Comparison of ENCODE assay signal across 36 cellular contexts in the genomic region with DNA sequence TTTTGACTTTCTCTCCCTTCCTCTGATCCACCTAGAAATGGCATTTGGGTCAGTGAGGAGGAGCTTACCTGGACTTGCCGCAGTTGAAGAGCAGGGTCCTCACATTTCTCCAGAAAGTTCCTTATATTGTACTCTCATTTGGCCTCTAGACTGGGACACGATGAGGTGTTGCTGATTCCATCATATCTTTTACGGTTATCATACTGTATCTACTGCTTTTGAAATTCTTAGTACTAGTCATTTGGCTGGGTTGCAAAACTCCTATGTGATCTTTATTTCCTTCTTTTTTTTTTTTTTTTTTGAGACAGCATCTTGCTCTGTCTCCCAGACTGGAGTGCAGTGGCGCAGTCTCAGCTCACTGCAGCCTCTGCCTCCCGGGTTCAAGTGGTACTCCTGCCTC. TPM values are rescaled to one million over a fixed set of nuclear protein-coding genes. Genes with fewer than 3 reads are reported as not detected.
"Had no signal": no experiment of that assay in that cellular context is flagged by ENCODE, and none has a peak within 500 bp of the region (broad histone marks: within the 10 kb centered on the region; RNA-seq: fewer than 3 reads in every experiment).

No MANE protein-coding gene starts in this region.

- H3K27me3 ChIP-seq: adrenal gland, ascending aorta, cardiac muscle cell, colonic mucosa, dorsolateral prefrontal cortex, gastroesophageal sphincter, hepatocyte, right lobe of liver, upper lobe of left lung, vagina had no signal

- H3K9me3 Mint-ChIP-seq: activated CD4-positive, alpha-beta memory T cell treated with anti-CD3 and anti-CD28 coated beads for 36 hours; activated CD4-positive, alpha-beta T cell treated with anti-CD3 and anti-CD28 coated beads, Interleukin-2, amount 10 ng/mL, durations not matched to agents 24 days and 14 days; activated naive CD4-positive, alpha-beta T cell treated with anti-CD3 and anti-CD28 coated beads for 36 hours; activated naive CD8-positive, alpha-beta T cell treated with anti-CD3 and anti-CD28 coated beads for 36 hours; activated T-helper 1 cell treated with anti-CD3 and anti-CD28 coated beads, Interleukin-12 subunit alpha, Interleukin-12 subunit beta, Interleukin-2, Interleukin-4 antibody, amounts not matched to agents 30 ng/mL and 10 ng/mL and 1 ng/mL, durations not matched to agents 14 hours and 24 hours and 36 hours; brain; nephron had no signal

- H3K4me2 ChIP-seq: hepatocyte had no signal

- H3K79me2 ChIP-seq: hepatocyte had no signal

- H3K27me3 Mint-ChIP-seq: activated CD4-positive, alpha-beta memory T cell treated with anti-CD3 and anti-CD28 coated beads for 36 hours; activated CD4-positive, alpha-beta T cell treated with anti-CD3 and anti-CD28 coated beads, Interleukin-2, amount 10 ng/mL, durations not matched to agents 24 days and 14 days; activated naive CD8-positive, alpha-beta T cell treated with anti-CD3 and anti-CD28 coated beads for 36 hours had no signal

- H3K9me3 ChIP-seq: adrenal gland, ascending aorta, colonic mucosa, gastroesophageal sphincter, left ventricle myocardium inferior, mucosa of descending colon, neutrophil, right lobe of liver, thoracic aorta, upper lobe of left lung, vagina had no signal

- H3K27ac Mint-ChIP-seq: activated CD4-positive, alpha-beta memory T cell treated with anti-CD3 and anti-CD28 coated beads for 36 hours; activated CD4-positive, alpha-beta T cell treated with anti-CD3 and anti-CD28 coated beads, Interleukin-2, amount 10 ng/mL, durations not matched to agents 24 days and 14 days; activated naive CD4-positive, alpha-beta T cell treated with anti-CD3 and anti-CD28 coated beads for 36 hours; activated naive CD8-positive, alpha-beta T cell treated with anti-CD3 and anti-CD28 coated beads for 36 hours; activated T-helper 1 cell treated with anti-CD3 and anti-CD28 coated beads, Interleukin-12 subunit alpha, Interleukin-12 subunit beta, Interleukin-2, Interleukin-4 antibody, amounts not matched to agents 30 ng/mL and 10 ng/mL and 1 ng/mL, durations not matched to agents 14 hours and 24 hours and 36 hours; nephron had no signal

- H3K4me1 ChIP-seq: adrenal gland, ascending aorta, colonic mucosa, right lobe of liver, upper lobe of left lung, vagina had no signal

- DNase-seq: activated CD4-positive, alpha-beta memory T cell treated with anti-CD3 and anti-CD28 coated beads for 36 hours; activated CD4-positive, alpha-beta T cell treated with anti-CD3 and anti-CD28 coated beads, Interleukin-2, amount 10 ng/mL, durations not matched to agents 24 days and 14 days; activated CD4-positive, CD25-positive, alpha-beta regulatory T cell treated with anti-CD3 and anti-CD28 coated beads, Interleukin-2, amount 50 U/mL, for 72 hours; activated CD8-positive, alpha-beta memory T cell treated with anti-CD3 and anti-CD28 coated beads, Interleukin-2, amount 50 U/mL, for 4 hours; activated effector memory CD4-positive, alpha-beta T cell treated with anti-CD3 and anti-CD28 coated beads, Interleukin-2, amount 50 U/mL, for 16 hours; activated naive CD4-positive, alpha-beta T cell treated with anti-CD3 and anti-CD28 coated beads for 36 hours; activated naive CD8-positive, alpha-beta T cell treated with anti-CD3 and anti-CD28 coated beads for 36 hours; activated T-cell treated with anti-CD3 and anti-CD28 coated beads, Interleukin-2, amount 50 U/mL, for 1 hour; adrenal gland; cerebellar nuclear complex; colonic mucosa; dorsolateral prefrontal cortex; effector memory CD4-positive, alpha-beta T cell; islet precursor cell; left ventricle myocardium inferior; mucosa of descending colon; right lobe of liver; stimulated activated CD4-positive, alpha-beta T cell treated with anti-CD3 and anti-CD28 coated beads, Interleukin-4, amount 100 ng/mL, for 1 hour; stimulated activated naive CD8-positive, alpha-beta T cell treated with anti-CD3 and anti-CD28 coated beads, Interleukin-15, Interleukin-2, amounts not matched to agents 100 U/mL and 50 U/mL, for 24 hours; upper lobe of left lung had no signal

- H3K4me1 Mint-ChIP-seq: activated CD4-positive, alpha-beta T cell treated with anti-CD3 and anti-CD28 coated beads, Interleukin-2, amount 10 ng/mL, durations not matched to agents 24 days and 14 days had no signal

- H3K4me3 ChIP-seq: adrenal gland, ascending aorta, cardiac muscle cell, colonic mucosa, dorsolateral prefrontal cortex, gastroesophageal sphincter, hepatocyte, left ventricle myocardium inferior, lung, mucosa of descending colon, right lobe of liver, thoracic aorta, upper lobe of left lung, vagina had no signal

- H3K36me3 ChIP-seq: adrenal gland, ascending aorta, cardiac muscle cell, colonic mucosa, gastroesophageal sphincter, left ventricle myocardium inferior, neutrophil, right lobe of liver, thoracic aorta, upper lobe of left lung, vagina had no signal

- H3K36me3 Mint-ChIP-seq: activated CD4-positive, alpha-beta memory T cell treated with anti-CD3 and anti-CD28 coated beads for 36 hours; activated naive CD8-positive, alpha-beta T cell treated with anti-CD3 and anti-CD28 coated beads for 36 hours; brain had no signal

- H2AFZ ChIP-seq: hepatocyte had no signal

- H3K4me3 Mint-ChIP-seq: activated CD4-positive, alpha-beta memory T cell treated with anti-CD3 and anti-CD28 coated beads for 36 hours; activated CD4-positive, alpha-beta T cell treated with anti-CD3 and anti-CD28 coated beads, Interleukin-2, amount 10 ng/mL, durations not matched to agents 24 days and 14 days; activated naive CD4-positive, alpha-beta T cell treated with anti-CD3 and anti-CD28 coated beads for 36 hours; activated naive CD8-positive, alpha-beta T cell treated with anti-CD3 and anti-CD28 coated beads for 36 hours; activated T-helper 1 cell treated with anti-CD3 and anti-CD28 coated beads, Interleukin-12 subunit alpha, Interleukin-12 subunit beta, Interleukin-2, Interleukin-4 antibody, amounts not matched to agents 30 ng/mL and 10 ng/mL and 1 ng/mL, durations not matched to agents 14 hours and 24 hours and 36 hours; brain; nephron had no signal

- H3K27ac ChIP-seq: adrenal gland, ascending aorta, cardiac muscle cell, colonic mucosa, dorsolateral prefrontal cortex, gastroesophageal sphincter, left ventricle myocardium inferior, neutrophil, right lobe of liver, thoracic aorta, upper lobe of left lung, vagina had no signal

RNA-seq across cellular contexts. Expression of gene FAM181B, which starts 58.7 kb away (rescaled TPM):
- total RNA-seq: activated CD4-positive, alpha-beta T cell treated with anti-CD3 and anti-CD28 coated beads, Interleukin-2, amount 10 ng/mL, durations not matched to agents 24 days and 14 days; activated CD8-positive, alpha-beta memory T cell treated with anti-CD3 and anti-CD28 coated beads for 36 hours; activated naive CD4-positive, alpha-beta T cell treated with anti-CD3 and anti-CD28 coated beads for 36 hours; activated naive CD8-positive, alpha-beta T cell treated with anti-CD3 and anti-CD28 coated beads for 36 hours; activated T-helper 1 cell treated with anti-CD3 and anti-CD28 coated beads, Interleukin-12 subunit alpha, Interleukin-12 subunit beta, Interleukin-2, Interleukin-4 antibody, amounts not matched to agents 30 ng/mL and 10 ng/mL and 1 ng/mL, durations not matched to agents 14 hours and 24 hours and 36 hours; ascending aorta; endothelial cell of umbilical vein; fibroblast of villous mesenchyme; myocyte; right lobe of liver had no signal
- polyA plus RNA-seq: endothelial cell of umbilical vein, fibroblast of lung had no signal
